11 cellular contexts compared by ENCODE assay signal in the genomic region with DNA sequence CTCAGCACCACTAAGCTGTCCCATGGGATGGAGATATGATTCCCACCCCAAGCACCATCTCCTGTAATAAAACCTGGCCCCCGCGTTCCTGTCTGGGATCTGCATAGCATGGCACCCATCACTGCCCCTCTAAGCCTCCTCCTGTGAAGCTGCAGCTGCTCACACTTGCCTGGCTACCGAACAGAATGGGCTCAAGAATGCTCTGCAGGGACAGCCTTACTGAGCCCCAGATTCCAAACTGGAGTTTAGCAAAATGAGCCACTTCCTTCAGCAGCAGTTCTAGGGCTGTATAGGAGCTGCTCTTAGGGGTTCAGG.
DNase-seq lines count a peak whose midpoint lies in the region; ATAC-seq and TF ChIP-seq lines count a peak whose summit lies in the region.
"Had no signal": no experiment of that assay in that cellular context is flagged by ENCODE, and none has a peak within 500 bp of the region (broad histone marks: within the 10 kb centered on the region; RNA-seq: fewer than 3 reads in every experiment).

No MANE protein-coding gene starts in this region.

- TF ChIP-seq CTCF in OCI-LY7 (conservative IDR thresholded peaks at IDR 0.05; ENCODE audit: low read length) (no peak), body of pancreas (IDR thresholded peaks at IDR 0.05) (no peak)

- H3K27ac ChIP-seq in OCI-LY7 (ENCODE audit: low read depth, low read length, poor library complexity, severe bottlenecking) (peak overlapping the region; percentile 98), body of pancreas (no peak overlapping the region)

- H4K20me1 ChIP-seq in OCI-LY7 (ENCODE audit: insufficient read depth, low read length), result no peaks in the 10 kb centered on the region

- no peak overlapping the region; the same call in 1 of the 2 replicates for H2AFZ ChIP-seq in OCI-LY7 (ENCODE audit: low read length)

- no peaks in the 10 kb centered on the region for H3K27me3 ChIP-seq in body of pancreas

- H3K36me3 ChIP-seq in OCI-LY7 (ENCODE audit: insufficient read depth, low read length), result peaks cover 9% of the 10 kb centered on the region; the same call in 1 of the 2 replicates
- no peaks in the 10 kb centered on the region for H3K36me3 ChIP-seq in body of pancreas (replicated peaks in 1 of 2; ENCODE audit: insufficient read depth in 1 of 2, low read depth in 2 of 2)

- TF ChIP-seq POLR2A in body of pancreas (IDR thresholded peaks at IDR 0.05), result no peak

- in situ Hi-C loops in G401 (cut with HindIII; ENCODE audit: low sequenced_read_pairs), result no loop called here

- peak; percentile 32 for ATAC-seq in GM18502 (IDR thresholded peaks at IDR 0.05; ENCODE audit: poor library complexity, unreplicated experiment)
- peak; percentile 21 for ATAC-seq in GM19438 (IDR thresholded peaks at IDR 0.05; ENCODE audit: low read depth, unreplicated experiment)
- peak; percentile 34 for ATAC-seq in HG02885 (IDR thresholded peaks at IDR 0.05; ENCODE audit: poor library complexity, unreplicated experiment)
- no peak for ATAC-seq in body of pancreas
- ATAC-seq: stimulated activated naive CD8-positive, alpha-beta T cell treated with anti-CD3 and anti-CD28 coated beads, Interleukin-15, amount 100 ng/mL, for 72 hours had no signal

- DNase-seq in OCI-LY7 (ENCODE audit: low spot score) (no peak), body of pancreas (no peak), G401 (ENCODE audit: low spot score) (no peak), DMS153 (lab: John Stamatoyannopoulos, UW) (no peak)
- DNase-seq in stimulated activated CD8-positive, alpha-beta memory T cell treated with anti-CD3 and anti-CD28 coated beads, Interleukin-4, amount 100 ng/mL, for 48 hours, result no peak
- DNase-seq: anterior cingulate cortex; NCI-H2081 treated with DMSO at 0.1 percent for 48 hours; stimulated activated naive CD8-positive, alpha-beta T cell treated with anti-CD3 and anti-CD28 coated beads, Interleukin-15, amount 100 ng/mL, for 72 hours had no signal

- intact Hi-C loops in OCI-LY7 (cut with micrococcal nuclease; ENCODE audit: unreplicated experiment) (loop anchor here (2.0 to 10.0 kb wide), 5 partner anchors 29 to 270 kb away; no protein-coding TSS in a partner anchor), body of pancreas (cut with DNase I) (no loop called here)

- H3K4me3 ChIP-seq in OCI-LY7 (ENCODE audit: low read depth, low read length, poor library complexity, severe bottlenecking), result peak overlapping the region; percentile 64
- no peak overlapping the region for H3K4me3 ChIP-seq in body of pancreas

- peaks cover 5% of the 10 kb centered on the region; the same call in 1 of the 2 replicates for H3K79me2 ChIP-seq in OCI-LY7 (ENCODE audit: insufficient read depth, low read depth, low read length)

- CTCF ChIA-PET in OCI-LY7 (lab: Charles Lee; ENCODE audit: unreplicated experiment), result interaction anchor here (0.8 kb wide), 1 partner anchor 14 kb away, joined by 3 read pairs; no protein-coding TSS in a partner anchor

- peak overlapping the region; percentile 92 for H3K4me2 ChIP-seq in OCI-LY7 (ENCODE audit: low read length)

- H3K9me3 ChIP-seq in OCI-LY7 (ENCODE audit: low read length) (no peaks in the 10 kb centered on the region), body of pancreas (no peaks in the 10 kb centered on the region)

- H3K9me2 ChIP-seq in OCI-LY7 (ENCODE audit: insufficient read depth, low read length), result no peaks in the 10 kb centered on the region

- WGBS in body of pancreas, 2 donors, result 69 to 90% methylated on average over 3 of the region's 3 CpGs

- BruUV-seq in OCI-LY7 (replicated peaks; lab: Mats Ljungman, UMichigan), result no TSS peak

- POLR2A ChIA-PET in OCI-LY7 (lab: Charles Lee), result interaction anchor here (0.6 to 4.1 kb wide), 6 partner anchors 10 to 263 kb away, joined by 3 to 16 read pairs (median 4); no protein-coding TSS in a partner anchor

- H3K4me1 ChIP-seq in OCI-LY7 (ENCODE audit: insufficient read depth, low read length, poor library complexity, severe bottlenecking), result peaks cover 100% of the 10 kb centered on the region
- no peaks in the 10 kb centered on the region for H3K4me1 ChIP-seq in body of pancreas
